In the genomic region with DNA sequence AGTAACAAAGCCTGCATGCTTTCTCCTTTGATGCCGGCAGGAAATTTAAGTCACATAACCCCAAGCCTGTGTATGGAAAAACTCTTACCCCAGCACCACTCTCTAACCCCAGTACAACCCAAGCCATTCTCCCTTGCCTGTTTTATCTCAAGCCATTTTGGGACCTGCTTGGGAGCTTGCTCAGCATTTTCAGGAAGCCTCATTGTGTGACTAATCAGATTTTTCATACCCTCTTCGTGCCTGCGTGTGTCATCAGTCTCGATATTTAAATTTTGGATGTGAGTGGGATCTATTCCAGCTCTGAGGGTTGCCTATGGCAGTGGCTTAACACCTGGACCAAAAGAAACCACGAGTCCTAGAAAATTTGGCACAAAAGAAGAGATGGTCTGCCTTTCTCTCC, we compare ENCODE assay signal across 26 cellular contexts.
"Had no signal": no experiment of that assay in that cellular context is flagged by ENCODE, and none has a peak within 500 bp of the region (broad histone marks: within the 10 kb centered on the region; RNA-seq: fewer than 3 reads in every experiment).

No MANE protein-coding gene starts in this region.

- DNase-seq: hypothalamus; islet precursor cell; left ventricle myocardium inferior; mesendoderm; naive B cell; natural killer cell; pancreas; posterior cingulate gyrus; retina; right cardiac atrium; stimulated activated CD4-positive, alpha-beta T cell treated with anti-CD3 and anti-CD28 coated beads, Interleukin-12 subunit alpha, Interleukin-12 subunit beta, amount 100 ng/mL, for 4 hours; stimulated activated CD4-positive, alpha-beta T cell treated with anti-CD3 and anti-CD28 coated beads, Interleukin-15, amount 100 ng/mL, for 24 hours; stimulated activated CD4-positive, alpha-beta T cell treated with anti-CD3 and anti-CD28 coated beads, Interleukin-2, amount 100 ng/mL, for 24 hours; stimulated activated CD4-positive, alpha-beta T cell treated with anti-CD3 and anti-CD28 coated beads, Interleukin-4, amount 100 ng/mL, for 1 hour; stimulated activated naive B cell treated with anti-CD40 and anti-IgM and Interleukin-4, amounts not matched to agents 10 μg/mL and 1 μg/mL and 100 μg/mL, for 72 hours; stimulated activated naive CD8-positive, alpha-beta T cell treated with anti-CD3 and anti-CD28 coated beads, Interleukin-15, Interleukin-2, amounts not matched to agents 100 U/mL and 50 U/mL, for 24 hours; stomach; testis; thyroid gland; transverse colon; upper lobe of left lung had no signal

- ATAC-seq: natural killer cell; sciatic nerve; stimulated activated naive B cell treated with anti-CD40 and anti-IgM and Interleukin-4, amounts not matched to agents 10 μg/mL and 1 μg/mL and 100 μg/mL, for 72 hours; stimulated activated naive CD8-positive, alpha-beta T cell treated with anti-CD3 and anti-CD28 coated beads, Interleukin-15, Interleukin-2, amounts not matched to agents 100 U/mL and 50 U/mL, for 24 hours had no signal

- H3K4me3 ChIP-seq: left ventricle myocardium inferior, lung, pancreas, prostate gland, skin epidermis, stomach, testis, thyroid gland, transverse colon, upper lobe of left lung, vagina had no signal

- H3K27ac ChIP-seq: left ventricle myocardium inferior, pancreas, prostate gland, skin epidermis, stomach, testis, thyroid gland, transverse colon, upper lobe of left lung, vagina had no signal

- H3K9me3 ChIP-seq: left ventricle myocardium inferior, pancreas, prostate gland, stomach, testis, thyroid gland, transverse colon, upper lobe of left lung, vagina had no signal

- H3K27me3 ChIP-seq: pancreas, stomach, testis, thyroid gland, transverse colon, upper lobe of left lung, vagina had no signal

- H3K36me3 ChIP-seq: left ventricle myocardium inferior, pancreas, prostate gland, stomach, thyroid gland, transverse colon, upper lobe of left lung, vagina had no signal

- H3K4me1 ChIP-seq: pancreas, prostate gland, testis, thyroid gland, transverse colon, upper lobe of left lung, vagina had no signal
